1 cellular context compared by ENCODE assay signal in the genomic region with DNA sequence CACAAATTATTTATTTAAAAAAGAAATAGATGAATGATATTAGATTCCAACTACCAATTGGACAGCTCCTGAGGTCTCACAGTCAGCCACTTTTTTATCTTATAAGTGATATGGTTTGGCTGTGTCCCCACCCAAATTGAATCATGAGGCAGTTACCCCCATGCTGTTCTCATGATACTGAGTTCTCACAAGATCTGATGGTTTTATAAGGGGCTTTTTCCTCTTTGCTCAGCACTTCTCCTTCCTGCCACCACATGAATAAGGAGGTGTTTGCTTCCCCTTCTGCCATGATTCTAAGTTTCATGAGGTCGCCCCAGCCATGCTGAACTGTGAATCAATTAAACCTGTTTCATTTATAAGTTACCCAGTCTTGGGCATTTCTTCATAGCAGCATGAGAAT.
TF ChIP-seq lines count a peak whose summit lies in the region.

No MANE protein-coding gene starts in this region.

TF ChIP-seq in GM12878, 131 proteins besides CTCF, POLR2A, EP300 and RAD21 (continued from another document):
- TF ChIP-seq SPI1 (IDR thresholded peaks at IDR 0.05; ENCODE audit: borderline replicate concordance, insufficient read depth, low read depth, low read length): peak; percentile 58; the same call in 1 of the 2 replicates
